Comparison of ENCODE assay signal across 25 cellular contexts in the genomic region with DNA sequence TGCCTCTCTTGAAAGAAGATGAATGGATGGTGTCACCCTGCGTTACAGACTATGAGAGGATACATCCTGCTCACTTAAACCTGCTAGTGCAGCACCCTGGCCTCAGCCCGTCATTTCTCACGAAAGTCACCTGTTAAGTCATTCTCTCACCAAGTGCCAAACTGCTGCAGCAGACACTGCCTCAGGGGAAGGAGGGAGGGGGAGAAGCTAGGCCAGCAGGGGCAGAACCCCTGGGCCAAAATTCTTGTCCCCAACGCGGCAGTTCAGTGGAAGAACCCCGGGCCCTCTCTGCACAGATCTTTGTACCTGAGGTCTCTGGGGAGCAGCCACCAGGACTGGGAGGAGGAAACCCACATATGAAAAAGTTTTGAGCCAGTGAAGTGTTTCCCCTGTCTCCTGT. TPM values are rescaled to one million over a fixed set of nuclear protein-coding genes. Genes with fewer than 3 reads are reported as not detected.
"Had no signal": no experiment of that assay in that cellular context is flagged by ENCODE, and none has a peak within 500 bp of the region (broad histone marks: within the 10 kb centered on the region; RNA-seq: fewer than 3 reads in every experiment).

No MANE protein-coding gene starts in this region.

- H3K27me3 Mint-ChIP-seq: stimulated activated naive CD8-positive, alpha-beta T cell treated with anti-CD3 and anti-CD28 coated beads, Interleukin-15, Interleukin-2, amounts not matched to agents 100 ng/mL and 50 ng/mL, for 24 hours had no signal

- H3K9me3 Mint-ChIP-seq: naive thymus-derived CD8-positive, alpha-beta T cell; stimulated activated effector memory CD8-positive, alpha-beta T cell treated with anti-CD3 and anti-CD28 coated beads, Interleukin-12 subunit alpha, Interleukin-12 subunit beta, amount 100 ng/mL, for 72 hours; stimulated activated naive CD8-positive, alpha-beta T cell treated with anti-CD3 and anti-CD28 coated beads, Interleukin-15, Interleukin-2, amounts not matched to agents 100 ng/mL and 50 ng/mL, for 24 hours had no signal

- H3K27ac ChIP-seq: coronary artery, dorsolateral prefrontal cortex, heart left ventricle, psoas muscle, right lobe of liver, testis, tibial nerve, upper lobe of right lung had no signal

- H3K36me3 Mint-ChIP-seq: naive thymus-derived CD8-positive, alpha-beta T cell; stimulated activated effector memory CD8-positive, alpha-beta T cell treated with anti-CD3 and anti-CD28 coated beads, Interleukin-12 subunit alpha, Interleukin-12 subunit beta, amount 100 ng/mL, for 72 hours had no signal

- H3K27me3 ChIP-seq: dorsolateral prefrontal cortex, right lobe of liver, testis, tibial nerve, upper lobe of right lung had no signal

- H3K4me3 ChIP-seq: coronary artery, dorsolateral prefrontal cortex, heart left ventricle, mucosa of descending colon, psoas muscle, right lobe of liver, testis, tibial nerve, upper lobe of right lung had no signal

- DNase-seq: dorsolateral prefrontal cortex; effector CD8-positive, alpha-beta T cell; heart left ventricle; hippocampal formation; kidney glomerular epithelial cell; mammary epithelial cell; mucosa of descending colon; naive thymus-derived CD8-positive, alpha-beta T cell; occipital lobe; psoas muscle; retina; right lobe of liver; stimulated activated CD4-positive, alpha-beta T cell treated with anti-CD3 and anti-CD28 coated beads, Interleukin-4, amount 100 ng/mL, for 1 hour; stimulated activated CD8-positive, alpha-beta memory T cell treated with anti-CD3 and anti-CD28 coated beads, Interleukin-4, amount 100 ng/mL, for 48 hours; testis; upper lobe of right lung had no signal

- H3K27ac Mint-ChIP-seq: stimulated activated effector memory CD8-positive, alpha-beta T cell treated with anti-CD3 and anti-CD28 coated beads, Interleukin-12 subunit alpha, Interleukin-12 subunit beta, amount 100 ng/mL, for 72 hours; stimulated activated naive CD8-positive, alpha-beta T cell treated with anti-CD3 and anti-CD28 coated beads, Interleukin-15, Interleukin-2, amounts not matched to agents 100 ng/mL and 50 ng/mL, for 24 hours had no signal

- H3K9me3 ChIP-seq: heart left ventricle, mucosa of descending colon, psoas muscle, right lobe of liver, testis, tibial nerve, upper lobe of right lung had no signal

- H3K4me3 Mint-ChIP-seq: naive thymus-derived CD8-positive, alpha-beta T cell; stimulated activated effector memory CD8-positive, alpha-beta T cell treated with anti-CD3 and anti-CD28 coated beads, Interleukin-12 subunit alpha, Interleukin-12 subunit beta, amount 100 ng/mL, for 72 hours; stimulated activated naive CD8-positive, alpha-beta T cell treated with anti-CD3 and anti-CD28 coated beads, Interleukin-15, Interleukin-2, amounts not matched to agents 100 ng/mL and 50 ng/mL, for 24 hours had no signal

- H3K36me3 ChIP-seq: heart left ventricle, right lobe of liver, tibial nerve, upper lobe of right lung had no signal

- H3K4me1 ChIP-seq: psoas muscle, right lobe of liver, testis, tibial nerve, upper lobe of right lung had no signal

- ATAC-seq: esophagus mucosa; heart left ventricle; left lobe of liver; mucosa of descending colon; naive thymus-derived CD8-positive, alpha-beta T cell; psoas muscle; right lobe of liver; stimulated activated effector memory CD8-positive, alpha-beta T cell treated with anti-CD3 and anti-CD28 coated beads, Interleukin-12 subunit alpha, Interleukin-12 subunit beta, amount 100 ng/mL, for 72 hours; upper lobe of right lung had no signal

RNA-seq across cellular contexts. Expression of a gene that starts 37.6 kb away (rescaled TPM):
- total RNA-seq: chondrocyte; esophagus mucosa; fibroblast of lung; glomerular endothelial cell; mammary epithelial cell; naive thymus-derived CD8-positive, alpha-beta T cell; right lobe of liver; upper lobe of right lung had no signal
- polyA plus RNA-seq: fibroblast of lung; mammary epithelial cell; naive thymus-derived CD8-positive, alpha-beta T cell had no signal
